9 cellular contexts compared by ENCODE assay signal in genomic region chr11:47960015-47960414, GRCh38.
"Had no signal": no experiment of that assay in that cellular context is flagged by ENCODE, and none has a peak within 500 bp of the region (broad histone marks: within the 10 kb centered on the region; RNA-seq: fewer than 3 reads in every experiment).

No MANE protein-coding gene starts in this region.

- H3K36me3 ChIP-seq: HAP-1 had no signal

- ATAC-seq: GM23338, HCT116 had no signal

- H3K4me3 Mint-ChIP-seq: GM23338, H9, HFFc6 had no signal

- H3K4me3 ChIP-seq: GM23248, GM23338, HAP-1 had no signal

- H3K4me1 Mint-ChIP-seq: GM23338, H9 had no signal

- H3K27ac ChIP-seq: GM23248 had no signal

- H3K4me1 ChIP-seq: HAP-1 had no signal

- DNase-seq: GM23248, GOT3, H7, H9, HCEC 1CT, HFFc6 had no signal

- H3K9me3 Mint-ChIP-seq: GM23338, H9, HFFc6 had no signal

- H3K9me3 ChIP-seq: HAP-1 had no signal
